ENCODE assay signal across 15 cellular contexts in genomic region chr3:193894121-193894863, GRCh38.
DNase-seq lines count a peak whose midpoint lies in the region; ATAC-seq, FAIRE-seq and TF ChIP-seq lines count a peak whose summit lies in the region.
"Had no signal": no experiment of that assay in that cellular context is flagged by ENCODE, and none has a peak within 500 bp of the region (broad histone marks: within the 10 kb centered on the region; RNA-seq: fewer than 3 reads in every experiment).

No MANE protein-coding gene starts in this region.

- H3K9ac ChIP-seq in kidney (ENCODE audit: low read length in 2 of 2) = no peak overlapping the region

- H3K4me3 ChIP-seq in kidney (ENCODE audit: low read length in 2 of 2) (no peak overlapping the region), gastrocnemius medialis (no peak overlapping the region)
- H3K4me3 ChIP-seq: psoas muscle had no signal

- no peak overlapping the region for H3K4me3 Mint-ChIP-seq in activated CD8-positive, alpha-beta T cell treated with anti-CD3 and anti-CD28 coated beads for 36 hours
- H3K4me3 Mint-ChIP-seq: activated CD4-positive, alpha-beta T cell treated with anti-CD3 and anti-CD28 coated beads for 36 hours; CD4-positive, CD25-positive, alpha-beta regulatory T cell; central memory CD8-positive, alpha-beta T cell had no signal

- no peaks in the 10 kb centered on the region for H3K36me3 Mint-ChIP-seq in activated CD8-positive, alpha-beta T cell treated with anti-CD3 and anti-CD28 coated beads for 36 hours (ENCODE audit: low read depth)
- H3K36me3 Mint-ChIP-seq: CD4-positive, CD25-positive, alpha-beta regulatory T cell had no signal

- H3K27ac ChIP-seq in kidney (ENCODE audit: low read depth in 2 of 2, low read length in 2 of 2) (no peak overlapping the region), gastrocnemius medialis (peak overlapping the region in 1 of 4 donors; percentile 24)
- H3K27ac ChIP-seq: psoas muscle had no signal

- ATAC-seq in gastrocnemius medialis = peak; percentile 35 to 46
- ATAC-seq in activated CD8-positive, alpha-beta T cell treated with anti-CD3 and anti-CD28 coated beads for 36 hours = no peak
- no peak for ATAC-seq in HG03378 (IDR thresholded peaks at IDR 0.05; ENCODE audit: unreplicated experiment)
- ATAC-seq in GM21367 (IDR thresholded peaks at IDR 0.05; ENCODE audit: unreplicated experiment) = no peak
- ATAC-seq: activated CD4-positive, alpha-beta T cell treated with anti-CD3 and anti-CD28 coated beads for 36 hours had no signal

- FAIRE-seq in kidney (lab: Jason Lieb, UNC) = no peak
- FAIRE-seq: urothelium cell line had no signal

- no peaks in the 10 kb centered on the region for H3K9me3 ChIP-seq in kidney (ENCODE audit: control insufficient read depth in 1 of 2, low read length in 2 of 2)
- H3K9me3 ChIP-seq in gastrocnemius medialis = no peaks in the 10 kb centered on the region
- H3K9me3 ChIP-seq: psoas muscle had no signal

- DNase-seq in Kasumi-1 (lab: John Stamatoyannopoulos, UW) (peak; percentile 26 to 33), SKM-1 treated with dmso at 0.1 percent for 144 hours (lab: John Stamatoyannopoulos, UW; ENCODE audit: unreplicated experiment) (peak; percentile 45), kidney (peak; percentile 90), gastrocnemius medialis (peak in 1 of 2 donors; percentile 32), NCI-H1930 (lab: John Stamatoyannopoulos, UW) (no peak)
- no peak for DNase-seq in activated CD8-positive, alpha-beta T cell treated with anti-CD3 and anti-CD28 coated beads for 36 hours
- DNase-seq: activated CD4-positive, alpha-beta T cell treated with anti-CD3 and anti-CD28 coated beads for 36 hours; activated effector memory CD4-positive, alpha-beta T cell treated with anti-CD3 and anti-CD28 coated beads, Interleukin-2, amount 50 U/mL, for 16 hours; CD4-positive, CD25-positive, alpha-beta regulatory T cell; NCI-H526 had no signal

- no peak for TF ChIP-seq POLR2A in gastrocnemius medialis (IDR thresholded peaks at IDR 0.05)

- no peaks in the 10 kb centered on the region for H3K9me3 Mint-ChIP-seq in activated CD8-positive, alpha-beta T cell treated with anti-CD3 and anti-CD28 coated beads for 36 hours
- H3K9me3 Mint-ChIP-seq: central memory CD8-positive, alpha-beta T cell had no signal

- CTCF ChIA-PET in activated CD8-positive, alpha-beta T cell treated with anti-CD3 and anti-CD28 coated beads for 36 hours (lab: Charles Lee) = no interaction called here

- POLR2A ChIA-PET in activated CD8-positive, alpha-beta T cell treated with anti-CD3 and anti-CD28 coated beads for 36 hours (lab: Charles Lee) = no interaction called here

- H3K4me1 ChIP-seq in kidney (ENCODE audit: control insufficient read depth in 1 of 2, insufficient read depth in 1 of 2, low read depth in 1 of 2, low read length in 2 of 2) = no peaks in the 10 kb centered on the region
- no peaks in the 10 kb centered on the region for H3K4me1 ChIP-seq in gastrocnemius medialis
- H3K4me1 ChIP-seq: psoas muscle had no signal

- H3K4me1 Mint-ChIP-seq in activated CD8-positive, alpha-beta T cell treated with anti-CD3 and anti-CD28 coated beads for 36 hours (ENCODE audit: low read depth) = no peaks in the 10 kb centered on the region
- H3K4me1 Mint-ChIP-seq: activated CD4-positive, alpha-beta T cell treated with anti-CD3 and anti-CD28 coated beads for 36 hours; central memory CD8-positive, alpha-beta T cell had no signal

- intact Hi-C loops in kidney (cut with DNase I) = no loop called here
- intact Hi-C loops in gastrocnemius medialis (cut with DNase I; ENCODE audit: low total_unique reads) = no loop called here
- intact Hi-C loops in activated CD8-positive, alpha-beta T cell treated with anti-CD3 and anti-CD28 coated beads for 36 hours (cut with micrococcal nuclease) = no loop called here

- H3K27me3 ChIP-seq in gastrocnemius medialis = no peaks in the 10 kb centered on the region

- H3K36me3 ChIP-seq in kidney (ENCODE audit: control insufficient read depth in 1 of 2, insufficient read depth in 2 of 2, low read length in 2 of 2) = no peaks in the 10 kb centered on the region
- no peaks in the 10 kb centered on the region for H3K36me3 ChIP-seq in gastrocnemius medialis

- TF ChIP-seq CTCF in kidney (IDR thresholded peaks at IDR 0.05; ENCODE audit: borderline replicate concordance, extremely low read depth, insufficient read depth) (no peak), gastrocnemius medialis (IDR thresholded peaks at IDR 0.05 in 4 of 5, conservative IDR thresholded peaks at IDR 0.05 in 1 of 5) (no peak)
- no peak for TF ChIP-seq CTCF in activated CD8-positive, alpha-beta T cell treated with anti-CD3 and anti-CD28 coated beads for 36 hours (IDR thresholded peaks at IDR 0.05)

- no peaks in the 10 kb centered on the region for H3K27me3 Mint-ChIP-seq in activated CD8-positive, alpha-beta T cell treated with anti-CD3 and anti-CD28 coated beads for 36 hours
- H3K27me3 Mint-ChIP-seq: central memory CD8-positive, alpha-beta T cell had no signal

- H3K27ac Mint-ChIP-seq in activated CD8-positive, alpha-beta T cell treated with anti-CD3 and anti-CD28 coated beads for 36 hours = no peak overlapping the region
- H3K27ac Mint-ChIP-seq: activated CD4-positive, alpha-beta T cell treated with anti-CD3 and anti-CD28 coated beads for 36 hours; CD4-positive, CD25-positive, alpha-beta regulatory T cell had no signal

- in situ Hi-C loops in gastrocnemius medialis (cut with MboI; ENCODE audit: low sequenced_read_pairs in 4 of 4) = no loop called here

Comparison
In these comparisons a context has a peak if more than half of its experiments do, and no peak if none do; other contexts are left out.
1. DNase-seq: peak in Kasumi-1 (2 of 2), SKM-1 treated with dmso at 0.1 percent for 144 hours (single experiment) and kidney (single experiment); none in activated CD8-positive, alpha-beta T cell treated with anti-CD3 and anti-CD28 coated beads for 36 hours (single experiment) and NCI-H1930 (0 of 2).
2. ATAC-seq: peak in gastrocnemius medialis (2 of 2); none in activated CD8-positive, alpha-beta T cell treated with anti-CD3 and anti-CD28 coated beads for 36 hours (single experiment), HG03378 (single experiment) and GM21367 (single experiment).